Comparison of ENCODE assay signal across 8 cellular contexts in the genomic region with DNA sequence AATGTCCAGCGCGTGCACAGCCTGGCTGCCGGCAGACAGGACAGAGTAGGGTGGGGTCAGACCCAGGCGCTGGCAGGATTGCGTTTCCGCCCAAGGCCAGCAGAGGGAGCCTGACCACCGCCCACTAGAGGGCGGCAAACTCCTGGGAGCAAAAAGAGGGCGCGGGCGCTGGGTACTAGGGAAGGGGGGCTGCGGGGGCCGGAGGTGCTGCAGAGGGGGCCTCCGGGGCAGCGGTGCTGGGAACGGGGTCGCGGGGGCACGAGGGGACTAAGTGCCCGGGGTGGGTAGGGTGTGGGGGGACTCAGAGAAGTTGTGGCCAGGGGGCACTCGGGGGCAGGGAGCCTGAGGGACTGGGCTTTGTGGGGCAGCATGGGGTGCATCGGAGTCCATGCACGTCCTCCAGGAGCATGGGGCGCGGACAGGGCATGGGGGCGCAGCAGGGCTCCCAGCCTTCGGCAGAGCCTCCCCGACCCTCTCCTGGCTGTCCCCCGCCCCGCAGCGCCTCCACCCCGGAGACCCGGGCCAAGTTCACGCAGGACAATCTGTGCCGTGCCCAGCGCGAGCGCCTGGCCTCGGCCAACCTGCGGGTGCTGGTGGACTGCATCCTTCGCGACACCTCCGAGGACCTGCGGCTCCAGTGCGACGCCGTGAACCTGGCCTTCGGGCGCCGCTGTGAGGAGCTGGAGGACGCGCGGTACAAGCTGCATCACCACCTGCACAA. TPM values are rescaled to one million over a fixed set of nuclear protein-coding genes. Genes with fewer than 3 reads are reported as not detected.
DNase-seq lines count a peak whose midpoint lies in the region; ATAC-seq lines count a peak whose summit lies in the region.

No MANE protein-coding gene starts in this region.

- H2BK5ac ChIP-seq in mesenchymal stem cell (ENCODE audit: low read depth, low read length, poor library complexity, severe bottlenecking) = no peak overlapping the region

- no peak overlapping the region for H3K14ac ChIP-seq in mesenchymal stem cell (ENCODE audit: low read length in 2 of 2)

- H2AFZ ChIP-seq in mesenchymal stem cell (ENCODE audit: low read depth, low read length) = no peak overlapping the region

- H3K9ac ChIP-seq in mesenchymal stem cell (ENCODE audit: low read length) = no peak overlapping the region

- no peak overlapping the region for H3K23ac ChIP-seq in mesenchymal stem cell (ENCODE audit: low read length in 2 of 2)

- H2AK5ac ChIP-seq in mesenchymal stem cell (ENCODE audit: low read length, severe bottlenecking) = no peak overlapping the region

- 94% methylated on average over 52 of the region's 53 CpGs for WGBS in mesenchymal stem cell

- H3K36me3 ChIP-seq in SJCRH30 = no peaks in the 10 kb centered on the region
- no peaks in the 10 kb centered on the region for H3K36me3 ChIP-seq in mesenchymal stem cell (ENCODE audit: control insufficient read depth in 1 of 2, insufficient read depth in 2 of 2, low read depth in 1 of 2, low read length in 2 of 2)

- H3K4ac ChIP-seq in mesenchymal stem cell (ENCODE audit: low read depth in 1 of 2, low read length in 2 of 2) = no peak overlapping the region

- H2BK15ac ChIP-seq in mesenchymal stem cell (ENCODE audit: low read depth, poor library complexity, severe bottlenecking) = no peak overlapping the region

- no peaks in the 10 kb centered on the region for H3K27me3 ChIP-seq in SJCRH30
- peaks cover 0 to 20% of the 10 kb centered on the region in 2 experiments for H3K27me3 ChIP-seq in mesenchymal stem cell (ENCODE audit: control insufficient read depth in 1 of 2, insufficient read depth in 1 of 2, low read length in 2 of 2)

- no peak overlapping the region for H2BK12ac ChIP-seq in mesenchymal stem cell (ENCODE audit: low read length in 2 of 2)

- no peaks in the 10 kb centered on the region for H3K4me1 ChIP-seq in SJCRH30
- no peaks in the 10 kb centered on the region for H3K4me1 ChIP-seq in mesenchymal stem cell (ENCODE audit: control insufficient read depth, insufficient read depth, low read depth, low read length)

- ATAC-seq in GM19463 (IDR thresholded peaks at IDR 0.05; ENCODE audit: unreplicated experiment) (peak; percentile 87), HG03565 (IDR thresholded peaks at IDR 0.05; ENCODE audit: unreplicated experiment) (peak; percentile 86)

- H2BK120ac ChIP-seq in mesenchymal stem cell (ENCODE audit: low read depth, low read length) = no peak overlapping the region

- H3K27ac ChIP-seq in SJCRH30 (no peak overlapping the region), mesenchymal stem cell (ENCODE audit: low read length, poor library complexity, severe bottlenecking) (no peak overlapping the region)

- no peaks in the 10 kb centered on the region for H3K79me1 ChIP-seq in mesenchymal stem cell (replicated peaks; ENCODE audit: low read length, poor library complexity, severe bottlenecking)

- no peak overlapping the region for H3K4me2 ChIP-seq in mesenchymal stem cell (ENCODE audit: low read length, poor library complexity, severe bottlenecking)

- H3K18ac ChIP-seq in mesenchymal stem cell (ENCODE audit: low read depth in 1 of 2, low read length in 2 of 2) = no peak overlapping the region

- H3K9me3 ChIP-seq in SJCRH30 (replicated peaks) (no peaks in the 10 kb centered on the region), mesenchymal stem cell (ENCODE audit: control insufficient read depth, low read length) (no peaks in the 10 kb centered on the region)

- no peak overlapping the region for H4K91ac ChIP-seq in mesenchymal stem cell (ENCODE audit: low read length)

- H4K8ac ChIP-seq in mesenchymal stem cell (ENCODE audit: low read length) = no peak overlapping the region

- peak; percentile 67 for DNase-seq in DMS53 treated with DMSO at 0.1 percent for 48 hours (lab: John Stamatoyannopoulos, UW; ENCODE audit: unreplicated experiment)
- DNase-seq in SJCRH30 = peak; percentile 54 to 75
- DNase-seq in activated naive CD4-positive, alpha-beta T cell (lab: John Stamatoyannopoulos, UW) = peak in 3 of 4 experiments; percentile 34 to 47 (median 43)
- DNase-seq in hepatic stellate cell (ENCODE audit: low spot score) = peak; percentile 68
- peak; percentile 37 for DNase-seq in stimulated activated CD4-positive, alpha-beta T cell treated with anti-CD3 and anti-CD28 coated beads, Interleukin-2, amount 100 ng/mL, for 4 hours (ENCODE audit: low read depth)
- DNase-seq in mesenchymal stem cell = no peak

- H3K4me3 ChIP-seq in SJCRH30 = no peak overlapping the region
- no peak overlapping the region for H3K4me3 ChIP-seq in mesenchymal stem cell (ENCODE audit: insufficient read depth in 1 of 2, low read depth in 1 of 2, low read length in 2 of 2)

RNA-seq across cellular contexts. Expression of a gene that starts 3.2 kb away (rescaled TPM):
- total RNA-seq in SJCRH30 (2014; rRNA removed; shearing (Covaris generic)) = not detected in 2 replicates
- not detected for polyA plus RNA-seq in mesenchymal stem cell (2013, experiment 1 of 2)
- polyA plus RNA-seq in mesenchymal stem cell (2013, experiment 2 of 2) = not detected
